In genomic region chr5:40669606-40670005, GRCh38 we compare ENCODE assay signal across 1 cellular context.
TF ChIP-seq lines count a peak whose summit lies in the region.

No MANE protein-coding gene starts in this region.

TF ChIP-seq in HepG2, 621 proteins besides CTCF, POLR2A, EP300 and RAD21 (continued from another document):
- TF ChIP-seq DZIP1 (CRISPR knock-in tag; IDR thresholded peaks at IDR 0.05) (no peak), ZNF672 (CRISPR knock-in tag; IDR thresholded peaks at IDR 0.05) (no peak), TRIM24 (CRISPR knock-in tag; IDR thresholded peaks at IDR 0.05) (no peak), XBP1 (CRISPR knock-in tag; IDR thresholded peaks at IDR 0.05) (no peak)
